Comparison of ENCODE assay signal across 28 cellular contexts in the genomic region with DNA sequence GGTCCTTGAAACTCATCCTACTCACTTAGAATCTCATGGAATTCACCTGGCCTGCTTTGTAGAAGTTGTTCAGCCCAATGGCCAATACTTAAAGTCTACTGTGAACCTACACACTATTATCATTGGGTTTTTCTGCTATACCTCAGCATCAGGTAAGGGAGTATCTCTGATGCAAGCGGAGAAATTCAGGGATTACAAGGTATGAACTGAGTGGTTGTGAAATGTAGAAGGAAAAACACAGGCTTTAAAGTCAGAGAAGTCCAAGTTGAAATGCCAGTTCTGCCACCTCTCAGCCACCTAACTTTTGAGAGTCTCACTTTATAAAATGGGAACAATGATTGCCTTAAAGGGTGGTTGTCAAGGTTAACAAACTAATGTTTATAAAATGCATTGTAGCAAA. TPM values are rescaled to one million over a fixed set of nuclear protein-coding genes. Genes with fewer than 3 reads are reported as not detected.
"Had no signal": no experiment of that assay in that cellular context is flagged by ENCODE, and none has a peak within 500 bp of the region (broad histone marks: within the 10 kb centered on the region; RNA-seq: fewer than 3 reads in every experiment).

No MANE protein-coding gene starts in this region.

- H3K4me3 Mint-ChIP-seq: immature natural killer cell; naive thymus-derived CD4-positive, alpha-beta T cell; natural killer cell had no signal

- H3K9me3 ChIP-seq: esophagus muscularis mucosa, gastroesophageal sphincter, heart left ventricle, lower lobe of right lung had no signal

- DNase-seq: dermis blood vessel endothelial cell; dorsolateral prefrontal cortex; effector CD4-positive, alpha-beta T cell; effector memory CD4-positive, alpha-beta T cell; erythroblast; foreskin keratinocyte; heart left ventricle; hypothalamus; immature natural killer cell; islet precursor cell; kidney; kidney glomerular epithelial cell; left colon; left ventricle myocardium superior; lower lobe of right lung; mesenchymal stem cell; midbrain; naive thymus-derived CD4-positive, alpha-beta T cell; natural killer cell had no signal

- H3K27ac ChIP-seq: coronary artery, dorsolateral prefrontal cortex, epithelial cell of prostate, esophagus muscularis mucosa, foreskin keratinocyte, gastroesophageal sphincter, heart left ventricle, hepatocyte, lower lobe of right lung had no signal

- FAIRE-seq: colon, endothelial cell of umbilical vein, frontal cortex, kidney had no signal

- H3K4me1 ChIP-seq: esophagus muscularis mucosa, foreskin keratinocyte, gastroesophageal sphincter, heart left ventricle, lower lobe of right lung had no signal

- H3K4me3 ChIP-seq: coronary artery, dorsolateral prefrontal cortex, esophagus muscularis mucosa, gastroesophageal sphincter, heart left ventricle, hepatocyte, lower lobe of right lung had no signal

- H3K9me3 Mint-ChIP-seq: immature natural killer cell; naive thymus-derived CD4-positive, alpha-beta T cell; natural killer cell had no signal

- H3K27me3 ChIP-seq: dorsolateral prefrontal cortex, esophagus muscularis mucosa, foreskin keratinocyte, gastroesophageal sphincter, heart left ventricle, hepatocyte had no signal

- ATAC-seq: foreskin keratinocyte; gastroesophageal sphincter; heart left ventricle; left colon; left lobe of liver; left ventricle myocardium superior; naive thymus-derived CD4-positive, alpha-beta T cell; natural killer cell had no signal

- H3K27ac Mint-ChIP-seq: immature natural killer cell; naive thymus-derived CD4-positive, alpha-beta T cell; natural killer cell had no signal

- H3K4me1 Mint-ChIP-seq: immature natural killer cell; naive thymus-derived CD4-positive, alpha-beta T cell; natural killer cell had no signal

- H3K36me3 Mint-ChIP-seq: naive thymus-derived CD4-positive, alpha-beta T cell; natural killer cell had no signal

RNA-seq across cellular contexts. Expression of gene TOM1L1, which starts 36.8 kb away (rescaled TPM):
- total RNA-seq: natural killer cell had no signal
